Comparison of ENCODE assay signal across 23 cellular contexts in the genomic region with DNA sequence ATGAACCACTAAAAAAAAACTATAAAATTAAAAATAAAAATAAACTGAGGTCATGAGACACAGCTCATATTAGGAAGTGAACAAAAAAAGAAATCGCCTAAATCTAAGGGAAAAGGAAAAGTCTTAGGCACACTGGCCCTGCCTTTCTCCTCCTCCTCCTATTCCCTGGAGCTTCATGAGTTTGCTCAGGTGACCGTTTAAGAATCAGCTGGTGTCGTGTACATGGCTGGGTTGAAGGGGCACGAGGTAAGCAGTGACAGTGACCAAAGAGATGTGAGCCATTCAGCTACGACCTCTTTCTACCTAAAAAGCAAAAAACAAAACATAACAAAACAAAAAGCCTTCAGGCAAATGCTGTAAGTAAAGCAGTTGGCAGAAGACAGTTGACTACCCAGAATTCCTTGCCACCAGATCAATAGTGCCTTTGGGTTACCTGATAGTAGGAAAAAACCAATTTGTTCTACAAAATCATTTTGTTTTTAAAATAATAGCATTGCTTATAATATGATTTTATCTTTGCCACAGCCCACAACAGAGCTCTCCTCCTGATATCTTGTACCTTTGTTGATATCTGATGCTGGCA.
DNase-seq lines count a peak whose midpoint lies in the region; ATAC-seq, FAIRE-seq and TF ChIP-seq lines count a peak whose summit lies in the region.
"Had no signal": no experiment of that assay in that cellular context is flagged by ENCODE, and none has a peak within 500 bp of the region (broad histone marks: within the 10 kb centered on the region; RNA-seq: fewer than 3 reads in every experiment).

No MANE protein-coding gene starts in this region.

- peaks cover 0 to 7% (median 0%) of the 10 kb centered on the region in 3 donors for H3K36me3 Mint-ChIP-seq in naive thymus-derived CD8-positive, alpha-beta T cell
- H3K36me3 Mint-ChIP-seq: CD4-positive, CD25-positive, alpha-beta regulatory T cell; CD8-positive, alpha-beta memory T cell had no signal

- peaks cover 3% of the 10 kb centered on the region for H4K20me1 ChIP-seq in endothelial cell of umbilical vein (replicated peaks; ENCODE audit: control insufficient read depth, extremely low read depth, insufficient read depth, low read length)

- H3K9me3 ChIP-seq in A549, result peaks cover 18% of the 10 kb centered on the region
- no peaks in the 10 kb centered on the region for H3K9me3 ChIP-seq in endothelial cell of umbilical vein (replicated peaks; ENCODE audit: control insufficient read depth, insufficient read depth, low read length)
- peaks cover 14% of the 10 kb centered on the region for H3K9me3 ChIP-seq in mesenchymal stem cell (ENCODE audit: control insufficient read depth, low read length)

- H3K79me1 ChIP-seq in mesenchymal stem cell (replicated peaks; ENCODE audit: low read length, poor library complexity, severe bottlenecking), result peaks cover 20% of the 10 kb centered on the region

- 64% methylated on average over 5 of the region's 5 CpGs for WGBS in A549 (ENCODE audit: missing lambda C conversion rate)
- WGBS in mesenchymal stem cell, result 86% methylated on average over 5 of the region's 5 CpGs

- no peaks in the 10 kb centered on the region for H3K27me3 ChIP-seq in endothelial cell of umbilical vein (ENCODE audit: control insufficient read depth in 2 of 2, insufficient read depth in 2 of 2, low read length in 2 of 2)
- no peaks in the 10 kb centered on the region for H3K27me3 ChIP-seq in mesenchymal stem cell (ENCODE audit: control insufficient read depth in 1 of 2, insufficient read depth in 1 of 2, low read length in 2 of 2)
- H3K27me3 ChIP-seq: BE2C had no signal

- no peak overlapping the region for H4K91ac ChIP-seq in mesenchymal stem cell (ENCODE audit: low read length)

- H3K14ac ChIP-seq in mesenchymal stem cell (ENCODE audit: low read length in 2 of 2), result peak overlapping the region in 1 of 2 experiments; percentile 15

- no peaks in the 10 kb centered on the region for H3K4me1 Mint-ChIP-seq in naive thymus-derived CD8-positive, alpha-beta T cell
- H3K4me1 Mint-ChIP-seq: CD4-positive, CD25-positive, alpha-beta regulatory T cell; CD8-positive, alpha-beta memory T cell had no signal

- H2BK15ac ChIP-seq in mesenchymal stem cell (ENCODE audit: low read depth, poor library complexity, severe bottlenecking), result no peak overlapping the region

- H3K27ac Mint-ChIP-seq in naive thymus-derived CD8-positive, alpha-beta T cell, result no peak overlapping the region
- H3K27ac Mint-ChIP-seq: CD4-positive, CD25-positive, alpha-beta regulatory T cell; CD8-positive, alpha-beta memory T cell; HFFc6 had no signal

- H3K4me3 ChIP-seq in A549 (no peak overlapping the region), endothelial cell of umbilical vein (replicated peaks in 1 of 3; ENCODE audit: insufficient read depth in 1 of 3, low read depth in 1 of 3, low read length in 3 of 3) (no peak overlapping the region), mesenchymal stem cell (ENCODE audit: insufficient read depth in 1 of 2, low read depth in 1 of 2, low read length in 2 of 2) (no peak overlapping the region)
- H3K4me3 ChIP-seq: GM23248, K562 had no signal

- H2AK5ac ChIP-seq in mesenchymal stem cell (ENCODE audit: low read length, severe bottlenecking), result peak overlapping the region; percentile 13

- H3K36me3 ChIP-seq in endothelial cell of umbilical vein (ENCODE audit: control insufficient read depth in 2 of 2, extremely low read depth in 1 of 2, insufficient read depth in 2 of 2, low read length in 2 of 2) (peaks cover 0 to 2% of the 10 kb centered on the region in 2 experiments), mesenchymal stem cell (ENCODE audit: control insufficient read depth in 1 of 2, insufficient read depth in 2 of 2, low read depth in 1 of 2, low read length in 2 of 2) (no peaks in the 10 kb centered on the region)
- H3K36me3 ChIP-seq: BE2C had no signal

- no peak overlapping the region for H3K9ac ChIP-seq in endothelial cell of umbilical vein (replicated peaks; ENCODE audit: extremely low read depth, insufficient read depth, low read length)
- H3K9ac ChIP-seq in mesenchymal stem cell (ENCODE audit: low read length), result no peak overlapping the region
- H3K9ac ChIP-seq: GM23248 had no signal

- H2AFZ ChIP-seq in endothelial cell of umbilical vein (ENCODE audit: low read depth, low read length), result no peak overlapping the region
- no peak overlapping the region for H2AFZ ChIP-seq in mesenchymal stem cell (ENCODE audit: low read depth, low read length)
- H2AFZ ChIP-seq: GM23248 had no signal

- H3K4me2 ChIP-seq in A549, result peak overlapping the region; percentile 6; the same call in 1 of the 3 replicates
- H3K4me2 ChIP-seq in endothelial cell of umbilical vein (ENCODE audit: insufficient read depth, low read length), result no peak overlapping the region
- no peak overlapping the region for H3K4me2 ChIP-seq in mesenchymal stem cell (ENCODE audit: low read length, poor library complexity, severe bottlenecking)

- BruUV-seq in endothelial cell of umbilical vein (replicated peaks; lab: Mats Ljungman, UMichigan), result no TSS peak

- POLR2A ChIA-PET in A549 (lab: Yijun Ruan, JAX) (no interaction called here), endothelial cell of umbilical vein (lab: Charles Lee) (no interaction called here)
- POLR2A ChIA-PET in naive thymus-derived CD8-positive, alpha-beta T cell (lab: Charles Lee), result no interaction called here

- no peak overlapping the region for H4K8ac ChIP-seq in mesenchymal stem cell (ENCODE audit: low read length)

- DNase-seq in A549 (ENCODE audit: low read depth in 1 of 2, low spot score in 1 of 2), result no peak
- peak; percentile 44 for DNase-seq in NCI-H69 (lab: John Stamatoyannopoulos, UW)
- no peak for DNase-seq in endothelial cell of umbilical vein (ENCODE audit: low read depth, low spot score)
- DNase-seq in mesenchymal stem cell, result no peak
- no peak for DNase-seq in NCI-H2227 treated with DMSO at 0.1 percent for 48 hours (lab: John Stamatoyannopoulos, UW)
- no peak for DNase-seq in activated CD4-positive, alpha-beta T cell treated with anti-CD3 and anti-CD28 coated beads, Interleukin-2, amount 50 U/mL, for 1 hour
- DNase-seq in naive thymus-derived CD8-positive, alpha-beta T cell, result no peak
- DNase-seq: ACHN; BE2C; C1 segment of cervical spinal cord; CD4-positive, CD25-positive, alpha-beta regulatory T cell; CD8-positive, alpha-beta memory T cell; COR-L47; DMS 273 treated with DMSO at 0.1 percent for 48 hours; DMS53; DND-41; HFFc6 had no signal

- intact Hi-C loops in endothelial cell of umbilical vein (cut with micrococcal nuclease), result no loop called here

- no peak overlapping the region for H3K18ac ChIP-seq in mesenchymal stem cell (ENCODE audit: low read depth in 1 of 2, low read length in 2 of 2)

- H3K4me3 Mint-ChIP-seq in naive thymus-derived CD8-positive, alpha-beta T cell, result no peak overlapping the region
- H3K4me3 Mint-ChIP-seq: CD4-positive, CD25-positive, alpha-beta regulatory T cell; CD8-positive, alpha-beta memory T cell; HFFc6 had no signal

- no peak overlapping the region for H3K23ac ChIP-seq in mesenchymal stem cell (ENCODE audit: low read length in 2 of 2)

- TF ChIP-seq EP300 in A549 (IDR thresholded peaks at IDR 0.05), result no peak

- H3K9me1 ChIP-seq in endothelial cell of umbilical vein (replicated peaks; ENCODE audit: control insufficient read depth, extremely low read depth, insufficient read depth, low read length), result no peaks in the 10 kb centered on the region

- FAIRE-seq in A549 (lab: Jason Lieb, UNC) (no peak), endothelial cell of umbilical vein (lab: Jason Lieb, UNC) (no peak)
- FAIRE-seq: G401.6, GM12892, GM18507, K562 had no signal

- H2BK120ac ChIP-seq in mesenchymal stem cell (ENCODE audit: low read depth, low read length), result no peak overlapping the region

- TF ChIP-seq POLR2A in A549 (IDR thresholded peaks at IDR 0.05; ENCODE audit: low read length) (no peak), endothelial cell of umbilical vein (IDR thresholded peaks at IDR 0.05; ENCODE audit: low read depth, low read length) (no peak)

- dilution Hi-C loops in endothelial cell of umbilical vein (cut with MboI; ENCODE audit: extremely low pct_ligation_motif_present, low sequenced_read_pairs), result no loop called here

- peaks cover 0 to 5% (median 0%) of the 10 kb centered on the region in 9 donors for H3K9me3 Mint-ChIP-seq in naive thymus-derived CD8-positive, alpha-beta T cell

- H3K4me1 ChIP-seq in A549 (peaks cover 69% of the 10 kb centered on the region), endothelial cell of umbilical vein (ENCODE audit: control insufficient read depth, extremely low read depth, insufficient read depth, low read length) (peaks cover 39% of the 10 kb centered on the region), mesenchymal stem cell (ENCODE audit: control insufficient read depth, insufficient read depth, low read depth, low read length) (peaks cover 13% of the 10 kb centered on the region)
- H3K4me1 ChIP-seq: BE2C had no signal

- H3K4ac ChIP-seq in mesenchymal stem cell (ENCODE audit: low read depth in 1 of 2, low read length in 2 of 2), result no peak overlapping the region

- no peak overlapping the region for H2BK12ac ChIP-seq in mesenchymal stem cell (ENCODE audit: low read length in 2 of 2)

- H2BK5ac ChIP-seq in mesenchymal stem cell (ENCODE audit: low read depth, low read length, poor library complexity, severe bottlenecking), result no peak overlapping the region

- TF ChIP-seq RAD21 in A549 (conservative IDR thresholded peaks at IDR 0.05 in 1 of 2, IDR thresholded peaks at IDR 0.05 in 1 of 2), result no peak

- peaks cover 92% of the 10 kb centered on the region for H3K79me2 ChIP-seq in endothelial cell of umbilical vein (ENCODE audit: control insufficient read depth, insufficient read depth, low read length)

- TF ChIP-seq CTCF in A549 (IDR thresholded peaks at IDR 0.05) (no peak), endothelial cell of umbilical vein (IDR thresholded peaks at IDR 0.05; ENCODE audit: extremely low read depth in 1 of 2, insufficient read depth in 1 of 2, low read depth in 1 of 2, low read length in 2 of 2) (no peak)

- H3K27ac ChIP-seq in A549 (peak overlapping the region in 1 of 2 experiments; percentile 65; a peak in 3 of 6 replicates), endothelial cell of umbilical vein (ENCODE audit: insufficient read depth, low read depth, low read length) (peak overlapping the region; percentile 54), mesenchymal stem cell (ENCODE audit: low read length, poor library complexity, severe bottlenecking) (peak overlapping the region; percentile 31)
- H3K27ac ChIP-seq: GM23248 had no signal

- no peak for ATAC-seq in A549
- no peak for ATAC-seq in naive thymus-derived CD8-positive, alpha-beta T cell
- ATAC-seq: HCT116, K562 had no signal

- H3K27me3 Mint-ChIP-seq in naive thymus-derived CD8-positive, alpha-beta T cell, result peaks cover 3 to 24% (median 13%) of the 10 kb centered on the region in 5 donors

- CTCF ChIA-PET in A549 (lab: Yijun Ruan, JAX), result interaction anchor here (2.2 kb wide), 1 partner anchor 9 kb away, joined by 12 read pairs; no protein-coding TSS in a partner anchor
- CTCF ChIA-PET in endothelial cell of umbilical vein (lab: Charles Lee), result interaction anchor here (1.5 kb wide), 1 partner anchor 9 kb away, joined by 16 read pairs; no protein-coding TSS in a partner anchor

TF ChIP-seq in endothelial cell of umbilical vein, 7 proteins besides CTCF, POLR2A, EP300 and RAD21 (continues in another document):
- TF ChIP-seq GATA2 (IDR thresholded peaks at IDR 0.05; ENCODE audit: insufficient read depth, insufficient read length, low read depth, low read length), result no peak
- TF ChIP-seq FOS (IDR thresholded peaks at IDR 0.05; ENCODE audit: borderline replicate concordance, insufficient read depth, low read length), result no peak
